24 cellular contexts compared by ENCODE assay signal in genomic region chr16:87052506-87052905, GRCh38.
"Had no signal": no experiment of that assay in that cellular context is flagged by ENCODE, and none has a peak within 500 bp of the region (broad histone marks: within the 10 kb centered on the region; RNA-seq: fewer than 3 reads in every experiment).

No MANE protein-coding gene starts in this region.

- H3K27me3 ChIP-seq: cardiac muscle cell, pancreas, right lobe of liver had no signal

- ATAC-seq: activated CD8-positive, alpha-beta T cell treated with anti-CD3 and anti-CD28 coated beads, Interleukin-2, amount 10 ng/mL, durations not matched to agents 7 days and 5 days; pancreas; right lobe of liver; stimulated activated effector memory CD8-positive, alpha-beta T cell treated with anti-CD3 and anti-CD28 coated beads, Interleukin-12 subunit alpha, Interleukin-12 subunit beta, amount 100 ng/mL, for 72 hours had no signal

- H3K9me3 Mint-ChIP-seq: stimulated activated effector memory CD8-positive, alpha-beta T cell treated with anti-CD3 and anti-CD28 coated beads, Interleukin-12 subunit alpha, Interleukin-12 subunit beta, amount 100 ng/mL, for 72 hours had no signal

- FAIRE-seq: endometrium, frontal cortex, pancreas, small intestine, urothelium cell line had no signal

- DNase-seq: activated CD4-positive, alpha-beta T cell treated with anti-CD3 and anti-CD28 coated beads for 1 hour; activated CD4-positive, alpha-beta T cell treated with anti-CD3 and anti-CD28 coated beads, Interleukin-2, amount 50 U/mL, for 1 hour; activated CD8-positive, alpha-beta T cell treated with anti-CD3 and anti-CD28 coated beads, Interleukin-2, amount 10 ng/mL, durations not matched to agents 7 days and 5 days; activated naive CD4-positive, alpha-beta T cell; activated naive CD8-positive, alpha-beta T cell treated with anti-CD3 and anti-CD28 coated beads for 36 hours; activated T-cell treated with anti-CD3 and anti-CD28 coated beads, Interleukin-2, amount 50 U/mL, for 1 hour; amniotic stem cell; effector CD4-positive, alpha-beta T cell; hypothalamus; pancreas; right lobe of liver; small intestine; stimulated activated CD4-positive, alpha-beta T cell treated with anti-CD3 and anti-CD28 coated beads, Interleukin-2, amount 100 ng/mL, for 24 hours; stomach; T-helper 9 cell had no signal

- H3K9me3 ChIP-seq: neutrophil, pancreas, right lobe of liver, suprapubic skin had no signal

- H3K36me3 Mint-ChIP-seq: activated naive CD8-positive, alpha-beta T cell treated with anti-CD3 and anti-CD28 coated beads for 36 hours; stimulated activated effector memory CD8-positive, alpha-beta T cell treated with anti-CD3 and anti-CD28 coated beads, Interleukin-12 subunit alpha, Interleukin-12 subunit beta, amount 100 ng/mL, for 72 hours had no signal

- H3K4me1 ChIP-seq: right lobe of liver, suprapubic skin had no signal

- H3K27ac ChIP-seq: cardiac muscle cell, neutrophil, pancreas, right lobe of liver, stomach, suprapubic skin, tibial nerve had no signal

- H3K27ac Mint-ChIP-seq: activated CD8-positive, alpha-beta T cell treated with anti-CD3 and anti-CD28 coated beads, Interleukin-2, amount 10 ng/mL, durations not matched to agents 7 days and 5 days; activated naive CD8-positive, alpha-beta T cell treated with anti-CD3 and anti-CD28 coated beads for 36 hours; memory B cell; stimulated activated effector memory CD8-positive, alpha-beta T cell treated with anti-CD3 and anti-CD28 coated beads, Interleukin-12 subunit alpha, Interleukin-12 subunit beta, amount 100 ng/mL, for 72 hours had no signal

- H3K36me3 ChIP-seq: cardiac muscle cell, neutrophil, pancreas, right lobe of liver, stomach, suprapubic skin, tibial nerve had no signal

- H3K4me3 ChIP-seq: cardiac muscle cell, pancreas, right lobe of liver, stomach, suprapubic skin, tibial nerve had no signal
